ENCODE assay signal across 9 cellular contexts in the genomic region with DNA sequence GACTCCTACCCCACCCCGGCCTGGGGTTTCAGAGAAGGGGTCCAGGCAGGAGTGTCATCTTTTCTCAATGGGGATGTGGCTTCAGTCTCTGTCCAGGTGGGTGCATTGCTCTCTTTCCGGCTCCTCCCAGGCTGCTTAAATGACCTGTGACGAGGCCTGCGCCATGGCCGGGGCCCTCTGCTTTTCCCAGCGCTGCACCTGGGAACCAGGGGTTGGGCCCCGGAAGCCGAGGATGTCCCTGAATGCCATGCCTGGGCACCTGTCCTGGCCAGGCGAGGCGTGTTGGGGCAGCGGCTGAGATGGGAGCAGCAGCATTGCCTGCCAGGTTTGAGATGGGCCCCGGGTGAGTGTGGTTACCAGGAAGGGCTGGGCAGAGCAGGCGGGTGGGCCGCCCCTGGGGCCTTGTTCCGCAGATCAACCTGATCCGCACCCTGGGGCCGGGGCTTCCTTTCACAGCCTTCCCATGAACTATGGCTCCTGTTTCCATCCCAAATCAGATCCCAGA.
DNase-seq lines count a peak whose midpoint lies in the region; ATAC-seq and TF ChIP-seq lines count a peak whose summit lies in the region.
"Had no signal": no experiment of that assay in that cellular context is flagged by ENCODE, and none has a peak within 500 bp of the region (broad histone marks: within the 10 kb centered on the region; RNA-seq: fewer than 3 reads in every experiment).

No MANE protein-coding gene starts in this region.

- no peak for TF ChIP-seq POLR2A in Peyer's patch (IDR thresholded peaks at IDR 0.05)
- TF ChIP-seq POLR2A in heart left ventricle (IDR thresholded peaks at IDR 0.05): no peak

- no peak for TF ChIP-seq CTCF in C4-2B (conservative IDR thresholded peaks at IDR 0.05)
- no peak for TF ChIP-seq CTCF in Peyer's patch (IDR thresholded peaks at IDR 0.05)
- TF ChIP-seq CTCF in heart left ventricle (IDR thresholded peaks at IDR 0.05): no peak

- intact Hi-C loops in heart left ventricle (cut with DNase I): no loop called here

- H3K79me2 ChIP-seq in trophoblast cell (ENCODE audit: control insufficient read depth, insufficient read depth, low read length, poor library complexity): peaks cover 7% of the 10 kb centered on the region

- H3K4me1 ChIP-seq in Peyer's patch: peaks cover 0 to 46% (median 3%) of the 10 kb centered on the region in 4 donors
- peaks cover 0 to 44% (median 15%) of the 10 kb centered on the region in 12 donors for H3K4me1 ChIP-seq in heart left ventricle
- peaks cover 22 to 34% of the 10 kb centered on the region in 2 experiments for H3K4me1 ChIP-seq in trophoblast cell (ENCODE audit: control insufficient read depth in 1 of 2, insufficient read depth in 2 of 2, low read length in 2 of 2)

- H3K36me3 ChIP-seq in Peyer's patch (no peaks in the 10 kb centered on the region), heart left ventricle (no peaks in the 10 kb centered on the region), trophoblast cell (ENCODE audit: control insufficient read depth in 1 of 2, insufficient read depth in 2 of 2, low read length in 2 of 2) (no peaks in the 10 kb centered on the region)

- H2BK5ac ChIP-seq in trophoblast cell (ENCODE audit: low read depth, low read length, poor library complexity): peak overlapping the region; percentile 24

- H3K27ac ChIP-seq in C4-2B: peak overlapping the region; percentile 98
- peak overlapping the region in 3 of 4 donors; percentile 84 to 95 (median 91) for H3K27ac ChIP-seq in Peyer's patch
- H3K27ac ChIP-seq in heart left ventricle: peak overlapping the region in 11 of 12 donors; percentile 66 to 94 (median 88)
- H3K27ac ChIP-seq in trophoblast cell (ENCODE audit: low read depth, low read length): peak overlapping the region; percentile 75

- WGBS in heart left ventricle, 4 donors: 85 to 95% (median 92%) methylated on average over 12 to 17 of the region's 17 CpGs
- no CpG with 5 or more reads among the region's 17 CpGs for whole genome bisulfite sequencing in trophoblast cell (ENCODE audit: extremely low coverage, insufficient coverage, insufficient read length)

- ATAC-seq in heart left ventricle: peak in 1 of 4 donors; percentile 3
- ATAC-seq in GM18519 (IDR thresholded peaks at IDR 0.05; ENCODE audit: low FRiP score, unreplicated experiment): no peak
- no peak for ATAC-seq in GM21576 (IDR thresholded peaks at IDR 0.05; ENCODE audit: unreplicated experiment)

- H3K4me2 ChIP-seq in trophoblast cell (ENCODE audit: low read length): peak overlapping the region; percentile 36

- peak overlapping the region; percentile 57 for H4K8ac ChIP-seq in trophoblast cell (ENCODE audit: low read depth, low read length)

- H3K14ac ChIP-seq in trophoblast cell (ENCODE audit: low read length): peak overlapping the region; percentile 13

- no peak overlapping the region for H3K9ac ChIP-seq in trophoblast cell (ENCODE audit: low read length)

- peak overlapping the region; percentile 58 for H2BK12ac ChIP-seq in trophoblast cell (ENCODE audit: low read length)

- no peak overlapping the region for H2AFZ ChIP-seq in trophoblast cell (ENCODE audit: insufficient read depth, low read length, poor library complexity)

- peak overlapping the region; percentile 16 for H2BK120ac ChIP-seq in trophoblast cell (ENCODE audit: insufficient read depth, low read length, poor library complexity)

- H3K23ac ChIP-seq in trophoblast cell (ENCODE audit: low read length): no peak overlapping the region

- H4K12ac ChIP-seq in trophoblast cell (ENCODE audit: low read depth, low read length): no peak overlapping the region

- no peaks in the 10 kb centered on the region for H3K27me3 ChIP-seq in Peyer's patch
- H3K27me3 ChIP-seq in heart left ventricle: no peaks in the 10 kb centered on the region
- H3K27me3 ChIP-seq in trophoblast cell (ENCODE audit: insufficient read depth, low read length): no peaks in the 10 kb centered on the region

- H3K4me3 ChIP-seq in Peyer's patch (peak overlapping the region in 2 of 4 donors; percentile 42), heart left ventricle (no peak overlapping the region), trophoblast cell (ENCODE audit: low read depth, low read length) (no peak overlapping the region)

- H3K9me3 ChIP-seq in Peyer's patch (no peaks in the 10 kb centered on the region), heart left ventricle (no peaks in the 10 kb centered on the region), trophoblast cell (ENCODE audit: insufficient read depth, low read depth, low read length) (no peaks in the 10 kb centered on the region)

- H4K91ac ChIP-seq in trophoblast cell (ENCODE audit: low read depth, low read length): peak overlapping the region; percentile 73

- H3K4ac ChIP-seq in trophoblast cell (ENCODE audit: low read depth, low read length): peak overlapping the region; percentile 2

- peak overlapping the region; percentile 36 for H3K18ac ChIP-seq in trophoblast cell (ENCODE audit: low read length)

- peaks cover 10% of the 10 kb centered on the region for H3K79me1 ChIP-seq in trophoblast cell (ENCODE audit: low read length)

- DNase-seq in Peyer's patch (no peak), heart left ventricle (no peak), trophoblast cell (no peak), midbrain (lab: John Stamatoyannopoulos, UW) (no peak), AG20443 (ENCODE audit: low spot score) (no peak)
- DNase-seq: activated CD4-positive, alpha-beta T cell treated with anti-CD3 and anti-CD28 coated beads, Interleukin-2, amount 50 U/mL, for 4 hours had no signal

- H2AK5ac ChIP-seq in trophoblast cell (ENCODE audit: low read length): peak overlapping the region; percentile 29
